ENCODE assay signal across 12 cellular contexts in genomic region chr10:51878695-51879094, GRCh38.
A peak's percentile ranks its signal among the peaks of the same experiment; 100 is the strongest.
DNase-seq lines count a peak whose midpoint lies in the region; ATAC-seq lines count a peak whose summit lies in the region.
"Had no signal": no experiment of that assay in that cellular context is flagged by ENCODE, and none has a peak within 500 bp of the region (broad histone marks: within the 10 kb centered on the region; RNA-seq: fewer than 3 reads in every experiment).

No MANE protein-coding gene starts in this region.

- H3K9me3 ChIP-seq in CD8-positive, alpha-beta memory T cell (ENCODE audit: low read length): no peaks in the 10 kb centered on the region
- H3K9me3 ChIP-seq: Caco-2 had no signal

- H3K27me3 Mint-ChIP-seq in CD8-positive, alpha-beta memory T cell: no peaks in the 10 kb centered on the region
- H3K27me3 Mint-ChIP-seq: activated CD4-positive, alpha-beta memory T cell treated with anti-CD3 and anti-CD28 coated beads for 36 hours; naive B cell had no signal

- H3K9me3 Mint-ChIP-seq in CD8-positive, alpha-beta memory T cell: no peaks in the 10 kb centered on the region
- H3K9me3 Mint-ChIP-seq: activated CD4-positive, alpha-beta memory T cell treated with anti-CD3 and anti-CD28 coated beads for 36 hours had no signal

- no peaks in the 10 kb centered on the region for H3K4me1 ChIP-seq in CD8-positive, alpha-beta memory T cell (ENCODE audit: insufficient read depth, low read length)
- H3K4me1 ChIP-seq: Caco-2 had no signal

- H3K36me3 ChIP-seq in CD8-positive, alpha-beta memory T cell (ENCODE audit: insufficient read depth, low read length): no peaks in the 10 kb centered on the region

- H3K27ac Mint-ChIP-seq in CD8-positive, alpha-beta memory T cell: peak overlapping the region in 6 of 8 donors; percentile 5 to 87 (median 59)
- H3K27ac Mint-ChIP-seq: activated CD4-positive, alpha-beta memory T cell treated with anti-CD3 and anti-CD28 coated beads for 36 hours; H9; naive B cell had no signal

- H3K4me1 Mint-ChIP-seq in CD8-positive, alpha-beta memory T cell: peaks cover 9 to 18% (median 17%) of the 10 kb centered on the region in 3 donors
- H3K4me1 Mint-ChIP-seq: naive B cell had no signal

- peak overlapping the region in 5 of 7 donors; percentile 9 to 79 (median 40) for H3K4me3 Mint-ChIP-seq in CD8-positive, alpha-beta memory T cell
- H3K4me3 Mint-ChIP-seq: activated CD4-positive, alpha-beta memory T cell treated with anti-CD3 and anti-CD28 coated beads for 36 hours; H9; naive B cell had no signal

- CTCF ChIA-PET in CD8-positive, alpha-beta memory T cell (lab: Charles Lee): no interaction called here

- no peak overlapping the region for H3K27ac ChIP-seq in CD8-positive, alpha-beta memory T cell (ENCODE audit: low read depth, low read length)

- H3K27me3 ChIP-seq in CD8-positive, alpha-beta memory T cell (ENCODE audit: insufficient read depth, low read length, poor library complexity, severe bottlenecking): no peaks in the 10 kb centered on the region

- ATAC-seq in GM21528 (IDR thresholded peaks at IDR 0.05; ENCODE audit: low FRiP score, unreplicated experiment): peak; percentile 27
- peak; percentile 1 for ATAC-seq in HG03575 (IDR thresholded peaks at IDR 0.05; ENCODE audit: extremely low read depth, insufficient number of reproducible peaks, low FRiP score, unreplicated experiment)
- ATAC-seq in left ventricle myocardium superior: peak; percentile 16

- no peaks in the 10 kb centered on the region for H3K36me3 Mint-ChIP-seq in CD8-positive, alpha-beta memory T cell
- H3K36me3 Mint-ChIP-seq: activated CD4-positive, alpha-beta memory T cell treated with anti-CD3 and anti-CD28 coated beads for 36 hours; naive B cell had no signal

- POLR2A ChIA-PET in CD8-positive, alpha-beta memory T cell (lab: Charles Lee): no interaction called here

- intact Hi-C loops in left ventricle myocardium superior (cut with micrococcal nuclease): no loop called here

- no peak for DNase-seq in CD8-positive, alpha-beta memory T cell
- DNase-seq in left ventricle myocardium superior (no peak), GOT3 (lab: John Stamatoyannopoulos, UW) (no peak), NCI-H1436 treated with DMSO at 0.1 percent for 48 hours (lab: John Stamatoyannopoulos, UW) (no peak), dermis blood vessel endothelial cell (no peak), GM19240 (ENCODE audit: insufficient read length, low spot score) (no peak)
- DNase-seq: Caco-2, H9, naive B cell had no signal

- H3K4me3 ChIP-seq in CD8-positive, alpha-beta memory T cell (ENCODE audit: low read length): no peak overlapping the region
